9 cellular contexts compared by ENCODE assay signal in the genomic region with DNA sequence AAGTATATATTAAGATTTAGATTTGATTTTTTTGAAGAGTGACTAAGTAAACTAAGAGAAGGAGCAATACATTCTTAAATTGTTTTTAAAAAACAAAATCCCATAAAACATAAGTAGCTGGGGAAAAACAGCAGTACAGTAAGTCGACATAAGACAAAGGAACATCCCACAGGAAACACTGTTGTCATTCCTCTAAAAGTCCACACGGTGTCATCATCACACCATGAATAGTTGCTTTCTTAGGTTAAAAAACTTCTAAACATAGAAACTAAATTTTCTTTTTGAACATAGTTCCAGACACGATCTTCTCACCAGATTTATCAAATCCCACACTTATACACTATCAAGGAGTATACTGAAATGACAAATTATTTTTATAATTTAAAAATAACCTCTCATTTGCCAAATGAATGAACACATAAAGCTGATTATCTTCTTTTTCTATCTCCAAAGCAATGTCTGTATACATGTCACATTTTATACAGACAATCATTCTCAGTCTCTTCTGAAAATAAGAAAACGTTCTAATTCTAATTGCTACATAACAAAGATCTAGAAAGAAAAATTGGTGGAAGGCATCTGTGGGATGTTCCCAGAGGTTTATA. TPM values are rescaled to one million over a fixed set of nuclear protein-coding genes. Genes with fewer than 3 reads are reported as not detected.
DNase-seq lines count a peak whose midpoint lies in the region; ATAC-seq and TF ChIP-seq lines count a peak whose summit lies in the region.
"Had no signal": no experiment of that assay in that cellular context is flagged by ENCODE, and none has a peak within 500 bp of the region (broad histone marks: within the 10 kb centered on the region; RNA-seq: fewer than 3 reads in every experiment).

No MANE protein-coding gene starts in this region.

- H3K27ac ChIP-seq in RWPE1: no peak overlapping the region

- peaks cover 16% of the 10 kb centered on the region for H3K4me1 Mint-ChIP-seq in activated CD8-positive, alpha-beta memory T cell treated with anti-CD3 and anti-CD28 coated beads, Interleukin-2, amount 10 ng/mL, durations not matched to agents 7 days and 5 days
- no peaks in the 10 kb centered on the region for H3K4me1 Mint-ChIP-seq in endothelial cell (ENCODE audit: unreplicated experiment)

- peak; percentile 72 for ATAC-seq in activated CD8-positive, alpha-beta memory T cell treated with anti-CD3 and anti-CD28 coated beads, Interleukin-2, amount 10 ng/mL, durations not matched to agents 7 days and 5 days
- peak; percentile 71 for ATAC-seq in HG02571 (IDR thresholded peaks at IDR 0.05; ENCODE audit: unreplicated experiment)

- POLR2A ChIA-PET in RWPE1 (lab: Yijun Ruan, JAX; ENCODE audit: low non-redundant PET): no interaction called here

- TF ChIP-seq CTCF in RWPE1 (conservative IDR thresholded peaks at IDR 0.05; ENCODE audit: low read depth) (peak; percentile 76), endothelial cell (IDR thresholded peaks at IDR 0.05; ENCODE audit: unreplicated experiment) (peak; percentile 81)

- CTCF ChIA-PET in activated CD8-positive, alpha-beta memory T cell treated with anti-CD3 and anti-CD28 coated beads, Interleukin-2, amount 10 ng/mL, durations not matched to agents 7 days and 5 days (lab: Charles Lee): interaction anchor here (0.6 to 3.2 kb wide), 19 partner anchors 10 to 394 kb away, joined by 3 to 28 read pairs (median 5); a partner anchor contains a TSS
- CTCF ChIA-PET in RWPE1 (lab: Yijun Ruan, JAX): interaction anchor here (0.6 to 1.5 kb wide), 10 partner anchors 18 to 335 kb away, joined by 3 to 14 read pairs (median 3); no protein-coding TSS in a partner anchor

- H3K4me3 Mint-ChIP-seq in activated CD8-positive, alpha-beta memory T cell treated with anti-CD3 and anti-CD28 coated beads, Interleukin-2, amount 10 ng/mL, durations not matched to agents 7 days and 5 days: no peak overlapping the region
- no peak overlapping the region for H3K4me3 Mint-ChIP-seq in endothelial cell (ENCODE audit: unreplicated experiment)

- peaks cover 40% of the 10 kb centered on the region for H3K36me3 Mint-ChIP-seq in activated CD8-positive, alpha-beta memory T cell treated with anti-CD3 and anti-CD28 coated beads, Interleukin-2, amount 10 ng/mL, durations not matched to agents 7 days and 5 days
- H3K36me3 Mint-ChIP-seq in endothelial cell (ENCODE audit: low read depth, unreplicated experiment): peaks cover 30% of the 10 kb centered on the region

- no peak overlapping the region for H3K27ac Mint-ChIP-seq in activated CD8-positive, alpha-beta memory T cell treated with anti-CD3 and anti-CD28 coated beads, Interleukin-2, amount 10 ng/mL, durations not matched to agents 7 days and 5 days
- H3K27ac Mint-ChIP-seq in endothelial cell (ENCODE audit: unreplicated experiment): no peak overlapping the region

- H3K9me3 Mint-ChIP-seq in activated CD8-positive, alpha-beta memory T cell treated with anti-CD3 and anti-CD28 coated beads, Interleukin-2, amount 10 ng/mL, durations not matched to agents 7 days and 5 days (ENCODE audit: low read depth): peaks cover 14% of the 10 kb centered on the region
- peaks cover 4% of the 10 kb centered on the region for H3K9me3 Mint-ChIP-seq in endothelial cell (ENCODE audit: unreplicated experiment)

- no peak for DNase-seq in activated CD8-positive, alpha-beta memory T cell treated with anti-CD3 and anti-CD28 coated beads, Interleukin-2, amount 10 ng/mL, durations not matched to agents 7 days and 5 days
- DNase-seq in activated CD8-positive, alpha-beta memory T cell treated with anti-CD3 and anti-CD28 coated beads, Interleukin-2, amount 50 U/mL, for 48 hours: no peak
- DNase-seq in NAMALWA (ENCODE audit: low spot score): peak; percentile 70
- DNase-seq in RWPE1 (ENCODE audit: low spot score): peak; percentile 57
- no peak for DNase-seq in endothelial cell (ENCODE audit: low spot score)
- DNase-seq in middle frontal gyrus (ENCODE audit: extremely low spot score, low spot score): peak; percentile 69
- no peak for DNase-seq in HuH-7.5 (ENCODE audit: low spot score)

- no peaks in the 10 kb centered on the region for H3K27me3 Mint-ChIP-seq in activated CD8-positive, alpha-beta memory T cell treated with anti-CD3 and anti-CD28 coated beads, Interleukin-2, amount 10 ng/mL, durations not matched to agents 7 days and 5 days
- H3K27me3 Mint-ChIP-seq in endothelial cell (ENCODE audit: unreplicated experiment): no peaks in the 10 kb centered on the region
- H3K27me3 Mint-ChIP-seq: CD8-positive, alpha-beta memory T cell had no signal

RNA-seq across cellular contexts. Expression of a gene that starts 15.8 kb away (rescaled TPM):
- 10 to 100 TPM; 45.6 to 69.2 TPM for total RNA-seq in activated CD8-positive, alpha-beta memory T cell treated with anti-CD3 and anti-CD28 coated beads, Interleukin-2, amount 10 ng/mL, durations not matched to agents 7 days and 5 days
- 84.5 TPM for total RNA-seq in endothelial cell (ENCODE audit: unreplicated experiment)

RNA-seq across cellular contexts. Expression of a gene that starts 43.6 kb away (rescaled TPM):
- not detected for total RNA-seq in activated CD8-positive, alpha-beta memory T cell treated with anti-CD3 and anti-CD28 coated beads, Interleukin-2, amount 10 ng/mL, durations not matched to agents 7 days and 5 days
- total RNA-seq in endothelial cell (ENCODE audit: unreplicated experiment): not detected
- total RNA-seq: CD8-positive, alpha-beta memory T cell had no signal

Comparison
In these comparisons a context has a peak if more than half of its experiments do, and no peak if none do; other contexts are left out.
1. DNase-seq: peak in NAMALWA (single experiment), RWPE1 (single experiment) and middle frontal gyrus (single experiment); none in activated CD8-positive, alpha-beta memory T cell treated with anti-CD3 and anti-CD28 coated beads, Interleukin-2, amount 10 ng/mL, durations not matched to agents 7 days and 5 days (single experiment), activated CD8-positive, alpha-beta memory T cell treated with anti-CD3 and anti-CD28 coated beads, Interleukin-2, amount 50 U/mL, for 48 hours (single experiment), endothelial cell (single experiment) and HuH-7.5 (single experiment).